8 cellular contexts compared by ENCODE assay signal in genomic region chr10:115628616-115629015, GRCh38.
"Had no signal": no experiment of that assay in that cellular context is flagged by ENCODE, and none has a peak within 500 bp of the region (broad histone marks: within the 10 kb centered on the region; RNA-seq: fewer than 3 reads in every experiment).

No MANE protein-coding gene starts in this region.

- H3K4me3 ChIP-seq: GM12878 had no signal

- DNase-seq: GDM1, GF-D8 had no signal

- FAIRE-seq: G401.6, GM12878, GM12891, GM12892, GM18507, GM19239 had no signal

- ATAC-seq: GM12878 had no signal
